15 cellular contexts compared by ENCODE assay signal in genomic region chr13:39106216-39106995, GRCh38.
DNase-seq lines count a peak whose midpoint lies in the region; ATAC-seq and TF ChIP-seq lines count a peak whose summit lies in the region.
"Had no signal": no experiment of that assay in that cellular context is flagged by ENCODE, and none has a peak within 500 bp of the region (broad histone marks: within the 10 kb centered on the region; RNA-seq: fewer than 3 reads in every experiment).

No MANE protein-coding gene starts in this region.

- H3K27ac ChIP-seq in C4-2B (peak overlapping the region; percentile 26), thyroid gland (no peak overlapping the region)
- H3K27ac ChIP-seq: adrenal gland, coronary artery, esophagus muscularis mucosa had no signal

- WGBS in thyroid gland, 2 donors: 38 to 41% methylated on average over 8 of the region's 8 CpGs

- H3K4me1 ChIP-seq in thyroid gland: no peaks in the 10 kb centered on the region
- H3K4me1 ChIP-seq: adrenal gland, Caco-2 had no signal

- no peak for TF ChIP-seq POLR2A in thyroid gland (IDR thresholded peaks at IDR 0.05)

- no peak overlapping the region for H3K4me3 ChIP-seq in thyroid gland (replicated peaks in 1 of 3)
- H3K4me3 ChIP-seq: adrenal gland, coronary artery, esophagus muscularis mucosa had no signal

- intact Hi-C loops in thyroid gland (cut with DNase I): no loop called here

- TF ChIP-seq CTCF in C4-2B (conservative IDR thresholded peaks at IDR 0.05) (no peak), thyroid gland (IDR thresholded peaks at IDR 0.05) (no peak)

- ATAC-seq in HG03135 (IDR thresholded peaks at IDR 0.05; ENCODE audit: unreplicated experiment): no peak
- ATAC-seq: activated T-cell treated with anti-CD3 and anti-CD28 coated beads, Interleukin-2, amount 50 U/mL, for 72 hours had no signal

- no peaks in the 10 kb centered on the region for H3K27me3 ChIP-seq in thyroid gland
- H3K27me3 ChIP-seq: adrenal gland had no signal

- DNase-seq in LHCN-M2 (ENCODE audit: low read depth) (peak; percentile 2), NCI-H510A (lab: John Stamatoyannopoulos, UW) (peak; percentile 38), cerebellum (ENCODE audit: low spot score) (peak; percentile 19), thyroid gland (no peak), AML-193 (lab: John Stamatoyannopoulos, UW) (no peak), T1000 (lab: John Stamatoyannopoulos, UW) (no peak)
- DNase-seq: ACHN; activated CD4-positive, alpha-beta T cell treated with anti-CD3 and anti-CD28 coated beads, Interleukin-2, amount 10 ng/mL, durations not matched to agents 7 days and 5 days; activated T-cell treated with anti-CD3 and anti-CD28 coated beads, Interleukin-2, amount 50 U/mL, for 72 hours; adrenal gland; Caco-2 had no signal

- H3K9me3 ChIP-seq in thyroid gland: no peaks in the 10 kb centered on the region
- H3K9me3 ChIP-seq: adrenal gland, Caco-2, esophagus muscularis mucosa had no signal

- H3K36me3 ChIP-seq in thyroid gland: no peaks in the 10 kb centered on the region
- H3K36me3 ChIP-seq: adrenal gland, esophagus muscularis mucosa had no signal

Comparison
In these comparisons a context has a peak if more than half of its experiments do, and no peak if none do; other contexts are left out.
1. DNase-seq: peak in LHCN-M2 (single experiment), NCI-H510A (single experiment) and cerebellum (single experiment); none in thyroid gland (0 of 2), AML-193 (0 of 2) and T1000 (single experiment).